ENCODE assay signal across 8 cellular contexts in the genomic region with DNA sequence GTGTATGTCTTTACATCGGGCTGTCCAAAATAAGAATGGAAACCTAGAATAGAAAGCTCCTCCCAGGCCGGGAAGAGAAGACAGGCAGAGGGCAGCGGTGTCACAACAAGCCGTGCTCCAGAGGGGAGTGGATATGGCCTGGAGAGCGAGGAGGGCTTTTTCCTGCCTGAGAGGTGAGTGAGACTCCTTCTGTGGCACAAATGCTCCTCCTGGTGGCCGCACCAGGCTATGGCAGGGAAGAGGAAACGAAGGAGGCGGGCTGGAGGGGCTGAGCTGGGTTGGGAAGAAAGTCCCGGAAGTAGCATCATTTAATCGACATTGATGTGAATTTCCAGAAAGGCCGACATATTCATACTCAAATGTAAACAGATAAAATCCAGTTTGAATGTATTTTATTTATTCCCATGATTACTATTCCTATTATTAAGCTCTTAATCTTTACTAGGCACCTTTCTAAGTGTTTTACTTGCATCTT. TPM values are rescaled to one million over a fixed set of nuclear protein-coding genes. Genes with fewer than 3 reads are reported as not detected.
A peak's percentile ranks its signal among the peaks of the same experiment; 100 is the strongest.
DNase-seq lines count a peak whose midpoint lies in the region; ATAC-seq and TF ChIP-seq lines count a peak whose summit lies in the region.

No MANE protein-coding gene starts in this region.

- H3K9me3 Mint-ChIP-seq in effector memory CD8-positive, alpha-beta T cell: no peaks in the 10 kb centered on the region
- no peaks in the 10 kb centered on the region for H3K9me3 Mint-ChIP-seq in mesothelial cell of epicardium

- H3K27ac Mint-ChIP-seq in effector memory CD8-positive, alpha-beta T cell: no peak overlapping the region
- no peak overlapping the region for H3K27ac Mint-ChIP-seq in mesothelial cell of epicardium

- DNase-seq in COLO829 (ENCODE audit: low spot score) (peak; percentile 93), HUDEP-2 (lab: John Stamatoyannopoulos, UW; ENCODE audit: unreplicated experiment in 76 of 76) (peak in 64 of 76 experiments; percentile 2 to 86 (median 56)), NOMO-1 (lab: John Stamatoyannopoulos, UW; ENCODE audit: unreplicated experiment in 2 of 2) (peak; percentile 47 to 65), mesothelial cell of epicardium (ENCODE audit: low spot score in 2 of 2, unreplicated experiment in 2 of 2) (peak; percentile 62 to 90)
- DNase-seq in activated CD8-positive, alpha-beta memory T cell treated with anti-CD3 and anti-CD28 coated beads for 24 hours: peak; percentile 93
- peak; percentile 72 to 78 (median 74) for DNase-seq in effector memory CD8-positive, alpha-beta T cell
- DNase-seq in stimulated activated CD8-positive, alpha-beta memory T cell treated with anti-CD3 and anti-CD28 coated beads, Interleukin-2, amount 100 ng/mL, for 48 hours (ENCODE audit: low read depth in 2 of 2): peak; percentile 54 to 71

- peak; percentile 91 for TF ChIP-seq CTCF in mesothelial cell of epicardium (IDR thresholded peaks at IDR 0.05; ENCODE audit: unreplicated experiment)

- peaks cover 9% of the 10 kb centered on the region for H3K36me3 Mint-ChIP-seq in effector memory CD8-positive, alpha-beta T cell (ENCODE audit: insufficient read depth)
- no peaks in the 10 kb centered on the region for H3K36me3 Mint-ChIP-seq in mesothelial cell of epicardium

- H3K4me1 Mint-ChIP-seq in effector memory CD8-positive, alpha-beta T cell (ENCODE audit: low read depth in 2 of 2): peaks cover 0 to 3% of the 10 kb centered on the region in 2 donors
- H3K4me1 Mint-ChIP-seq in mesothelial cell of epicardium: peaks cover 4% of the 10 kb centered on the region

- ATAC-seq in effector memory CD8-positive, alpha-beta T cell (replicated peaks): peak; percentile 88
- no peak for ATAC-seq in HG03469 (IDR thresholded peaks at IDR 0.05; ENCODE audit: unreplicated experiment)

- H3K4me3 Mint-ChIP-seq in effector memory CD8-positive, alpha-beta T cell: no peak overlapping the region
- H3K4me3 Mint-ChIP-seq in mesothelial cell of epicardium: no peak overlapping the region

- peaks cover 34 to 53% of the 10 kb centered on the region in 2 donors for H3K27me3 Mint-ChIP-seq in effector memory CD8-positive, alpha-beta T cell
- peaks cover 51% of the 10 kb centered on the region for H3K27me3 Mint-ChIP-seq in mesothelial cell of epicardium (ENCODE audit: low read depth)

RNA-seq across cellular contexts. Expression of a gene that starts 54.7 kb away (rescaled TPM):
- total RNA-seq in mesothelial cell of epicardium: 37.4 to 40.9 TPM (median 37.8 TPM) in 3 replicates
